In the genomic region with DNA sequence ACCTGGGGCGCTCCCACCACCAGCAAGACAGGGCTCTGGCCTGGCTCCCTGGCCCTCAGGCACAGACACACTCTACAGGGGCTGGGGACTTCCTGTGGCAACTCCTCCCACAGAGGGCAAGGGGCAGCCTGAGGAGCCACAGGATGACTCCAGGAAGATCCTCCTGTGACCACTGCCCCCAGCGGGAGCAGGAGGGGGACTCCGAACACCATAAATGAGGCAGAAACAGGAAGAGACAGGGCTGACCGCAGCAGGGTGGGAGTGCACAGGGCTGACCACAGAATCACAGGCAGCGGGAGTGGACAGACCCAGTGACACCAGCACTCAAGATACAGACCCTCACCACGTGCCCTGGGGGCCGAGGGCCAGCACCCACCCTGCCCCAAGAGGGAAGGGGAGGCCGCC, we compare ENCODE assay signal across 9 cellular contexts. TPM values are rescaled to one million over a fixed set of nuclear protein-coding genes. Genes with fewer than 3 reads are reported as not detected.
A peak's percentile ranks its signal among the peaks of the same experiment; 100 is the strongest.
DNase-seq lines count a peak whose midpoint lies in the region; ATAC-seq, FAIRE-seq and TF ChIP-seq lines count a peak whose summit lies in the region.
"Had no signal": no experiment of that assay in that cellular context is flagged by ENCODE, and none has a peak within 500 bp of the region (broad histone marks: within the 10 kb centered on the region; RNA-seq: fewer than 3 reads in every experiment).

No MANE protein-coding gene starts in this region.

- H3K9me3 Mint-ChIP-seq in astrocyte (ENCODE audit: unreplicated experiment) = no peaks in the 10 kb centered on the region

- H2AFZ ChIP-seq in IMR-90 (replicated peaks; ENCODE audit: low read length, poor library complexity) (peak overlapping the region; percentile 37), astrocyte (ENCODE audit: low read depth, low read length) (no peak overlapping the region), mesenchymal stem cell (ENCODE audit: low read depth, low read length) (peak overlapping the region; percentile 1)

- H3K27me3 ChIP-seq in BLaER1 = no peaks in the 10 kb centered on the region
- H3K27me3 ChIP-seq in IMR-90 (ENCODE audit: control insufficient read depth, insufficient read depth, low read length) = no peaks in the 10 kb centered on the region
- H3K27me3 ChIP-seq in astrocyte (ENCODE audit: insufficient read depth, low read length) = no peaks in the 10 kb centered on the region
- no peaks in the 10 kb centered on the region for H3K27me3 ChIP-seq in mesenchymal stem cell (ENCODE audit: control insufficient read depth in 1 of 2, insufficient read depth in 1 of 2, low read length in 2 of 2)

- no peak overlapping the region for H2BK20ac ChIP-seq in IMR-90 (ENCODE audit: low read depth, low read length)

- H3K4me1 ChIP-seq in BLaER1 (peaks cover 96% of the 10 kb centered on the region), IMR-90 (ENCODE audit: control insufficient read depth, insufficient read depth, low read length) (peaks cover 29% of the 10 kb centered on the region), astrocyte (ENCODE audit: insufficient read depth, low read length) (peaks cover 37% of the 10 kb centered on the region), mesenchymal stem cell (ENCODE audit: control insufficient read depth, insufficient read depth, low read depth, low read length) (peaks cover 38% of the 10 kb centered on the region)

- POLR2A ChIA-PET in IMR-90 (lab: Charles Lee; ENCODE audit: unreplicated experiment) = no interaction called here

- peak overlapping the region; percentile 64 for H3K4me3 Mint-ChIP-seq in astrocyte (ENCODE audit: unreplicated experiment)

- H3K27me3 Mint-ChIP-seq in astrocyte (ENCODE audit: low read depth, unreplicated experiment) = peaks cover 3% of the 10 kb centered on the region

- H3K14ac ChIP-seq in IMR-90 (replicated peaks; ENCODE audit: low read depth, low read length) = 0 out of 2 replicates have a peak overlapping the region, but pooled peaks have one; percentile 45
- peak overlapping the region in 1 of 2 experiments; percentile 92 for H3K14ac ChIP-seq in mesenchymal stem cell (ENCODE audit: low read length in 2 of 2)

- no peak overlapping the region for H2BK15ac ChIP-seq in IMR-90 (ENCODE audit: low read depth, low read length)
- H2BK15ac ChIP-seq in mesenchymal stem cell (ENCODE audit: low read depth, poor library complexity, severe bottlenecking) = peak overlapping the region; percentile 84

- H2AK9ac ChIP-seq in IMR-90 (replicated peaks; ENCODE audit: low read depth, low read length, poor library complexity) = peak overlapping the region; percentile 70

- H3K4me3 ChIP-seq in BLaER1 (no peak overlapping the region), IMR-90 (ENCODE audit: insufficient read depth, low read depth, low read length) (no peak overlapping the region), astrocyte (ENCODE audit: insufficient read depth, low read depth, low read length) (no peak overlapping the region), mesenchymal stem cell (ENCODE audit: insufficient read depth in 1 of 2, low read depth in 1 of 2, low read length in 2 of 2) (no peak overlapping the region)

- H2AK5ac ChIP-seq in IMR-90 (ENCODE audit: low read depth, low read length) (0 out of 2 replicates have a peak overlapping the region, but pooled peaks have one; percentile 54), mesenchymal stem cell (ENCODE audit: low read length, severe bottlenecking) (peak overlapping the region; percentile 42)

- H3K56ac ChIP-seq in IMR-90 (ENCODE audit: extremely low read depth, insufficient read depth, low read length) = no peak overlapping the region

- no peak overlapping the region for H4K5ac ChIP-seq in IMR-90 (ENCODE audit: low read depth, low read length)

- H3K18ac ChIP-seq in IMR-90 (ENCODE audit: low read depth, low read length) = no peak overlapping the region
- H3K18ac ChIP-seq in mesenchymal stem cell (ENCODE audit: low read depth in 1 of 2, low read length in 2 of 2) = peak overlapping the region; percentile 87 to 96

- in situ Hi-C loops in IMR-90 (cut with MboI; ENCODE audit: low sequenced_read_pairs) = no loop called here

- no peak for FAIRE-seq in astrocyte (lab: Jason Lieb, UNC)

- DNase-seq in IMR-90 (no peak), astrocyte (ENCODE audit: low read depth) (no peak), mesenchymal stem cell (peak; percentile 86)
- DNase-seq: DND-41 had no signal

- H3K9me3 ChIP-seq in BLaER1 (no peaks in the 10 kb centered on the region), IMR-90 (ENCODE audit: control insufficient read depth, insufficient read depth, low read length) (no peaks in the 10 kb centered on the region), astrocyte (ENCODE audit: insufficient read depth, low read depth, low read length) (no peaks in the 10 kb centered on the region), mesenchymal stem cell (ENCODE audit: control insufficient read depth, low read length) (no peaks in the 10 kb centered on the region)

- H2BK5ac ChIP-seq in IMR-90 (ENCODE audit: low read depth, low read length, poor library complexity, severe bottlenecking) (no peak overlapping the region), mesenchymal stem cell (ENCODE audit: low read depth, low read length, poor library complexity, severe bottlenecking) (no peak overlapping the region)

- ATAC-seq in IMR-90 (ENCODE audit: low read depth) (no peak), esophagus mucosa (no peak), HG03095 (IDR thresholded peaks at IDR 0.05; ENCODE audit: unreplicated experiment) (no peak), GM18517 (IDR thresholded peaks at IDR 0.05; ENCODE audit: unreplicated experiment) (no peak), HG03097 (IDR thresholded peaks at IDR 0.05; ENCODE audit: low FRiP score, unreplicated experiment) (no peak)

- peaks cover 41 to 86% of the 10 kb centered on the region in 2 experiments for H3K79me1 ChIP-seq in IMR-90 (ENCODE audit: low read depth in 1 of 2, low read length in 2 of 2)
- peaks cover 63% of the 10 kb centered on the region for H3K79me1 ChIP-seq in mesenchymal stem cell (replicated peaks; ENCODE audit: low read length, poor library complexity, severe bottlenecking)

- peak overlapping the region; percentile 23 for H3K4ac ChIP-seq in IMR-90 (ENCODE audit: low read depth, low read length)
- H3K4ac ChIP-seq in mesenchymal stem cell (ENCODE audit: low read depth in 1 of 2, low read length in 2 of 2) = peak overlapping the region; percentile 84 to 88

- peak overlapping the region; percentile 51 for H3K27ac Mint-ChIP-seq in astrocyte (ENCODE audit: unreplicated experiment)

- H3K23ac ChIP-seq in IMR-90 (ENCODE audit: low read depth, low read length) (peak overlapping the region; percentile 20; the same call in 1 of the 2 replicates), mesenchymal stem cell (ENCODE audit: low read length in 2 of 2) (no peak overlapping the region)

- H3K27ac ChIP-seq in BLaER1 (peak overlapping the region; percentile 57), IMR-90 (ENCODE audit: insufficient read depth, low read length) (no peak overlapping the region), astrocyte (ENCODE audit: low read depth, low read length) (no peak overlapping the region), mesenchymal stem cell (ENCODE audit: low read length, poor library complexity, severe bottlenecking) (no peak overlapping the region)

- no TSS peak for BruUV-seq in IMR-90 (replicated peaks; lab: Mats Ljungman, UMichigan)

- intact Hi-C loops in IMR-90 (cut with micrococcal nuclease) = no loop called here

- H3K4me1 Mint-ChIP-seq in astrocyte (ENCODE audit: low read depth, unreplicated experiment) = peaks cover 43% of the 10 kb centered on the region

- H2BK120ac ChIP-seq in IMR-90 (ENCODE audit: low read depth, low read length) = no peak overlapping the region; the same call in 1 of the 2 replicates
- peak overlapping the region; percentile 85 for H2BK120ac ChIP-seq in mesenchymal stem cell (ENCODE audit: low read depth, low read length)

- H4K91ac ChIP-seq in IMR-90 (ENCODE audit: insufficient read depth, low read depth, low read length) (no peak overlapping the region), mesenchymal stem cell (ENCODE audit: low read length) (peak overlapping the region; percentile 95)

- 0 out of 2 replicates have a peak, but pooled peaks cover 4% of the 10 kb centered on the region for H3K36me3 ChIP-seq in BLaER1
- H3K36me3 ChIP-seq in IMR-90 (ENCODE audit: control insufficient read depth, insufficient read depth, low read length) = no peaks in the 10 kb centered on the region
- no peaks in the 10 kb centered on the region for H3K36me3 ChIP-seq in astrocyte (ENCODE audit: insufficient read depth, low read length)
- H3K36me3 ChIP-seq in mesenchymal stem cell (ENCODE audit: control insufficient read depth in 1 of 2, insufficient read depth in 2 of 2, low read depth in 1 of 2, low read length in 2 of 2) = peaks cover 5 to 21% of the 10 kb centered on the region in 2 experiments

- H4K20me1 ChIP-seq in BLaER1 = peaks cover 81% of the 10 kb centered on the region
- peaks cover 27% of the 10 kb centered on the region for H4K20me1 ChIP-seq in IMR-90 (ENCODE audit: insufficient read depth, low read length)
- H4K20me1 ChIP-seq in astrocyte (ENCODE audit: insufficient read depth, low read length) = peaks cover 62% of the 10 kb centered on the region

- H3K4me2 ChIP-seq in BLaER1 (peak overlapping the region; percentile 82), IMR-90 (ENCODE audit: low read depth, low read length) (no peak overlapping the region), astrocyte (ENCODE audit: low read length) (peak overlapping the region; percentile 4), mesenchymal stem cell (ENCODE audit: low read length, poor library complexity, severe bottlenecking) (no peak overlapping the region)

- H2BK12ac ChIP-seq in mesenchymal stem cell (ENCODE audit: low read length in 2 of 2) = peak overlapping the region; percentile 93

- H4K8ac ChIP-seq in IMR-90 (ENCODE audit: low read depth in 2 of 2, low read length in 2 of 2) (no peak overlapping the region), mesenchymal stem cell (ENCODE audit: low read length) (peak overlapping the region; percentile 97)

- CTCF ChIA-PET in IMR-90 (lab: Yijun Ruan, JAX) = no interaction called here

- WGBS in IMR-90 (ENCODE audit: extremely low coverage in 2 of 2, insufficient read length in 1 of 2), 2 experiments = 57% methylated on average over 3 of the region's 8 CpGs; no CpG with 5 or more reads in 1 of the 2 experiments
- 13% methylated on average over 8 of the region's 8 CpGs for WGBS in mesenchymal stem cell

- H3K79me2 ChIP-seq in astrocyte (ENCODE audit: insufficient read depth, low read length) = peaks cover 46% of the 10 kb centered on the region

- no peak for TF ChIP-seq POLR2A in IMR-90 (IDR thresholded peaks at IDR 0.05; ENCODE audit: low read depth, low read length)

- dilution Hi-C loops in IMR-90 (cut with HindIII; ENCODE audit: low sequenced_read_pairs, unreplicated experiment) = no loop called here

- no peak for TF ChIP-seq RAD21 in IMR-90 (IDR thresholded peaks at IDR 0.05; ENCODE audit: low read length)

- H3K36me3 Mint-ChIP-seq in astrocyte (ENCODE audit: low read depth, unreplicated experiment) = peaks cover 6% of the 10 kb centered on the region

- no peak for TF ChIP-seq CTCF in IMR-90 (conservative IDR thresholded peaks at IDR 0.05; ENCODE audit: low read depth, low read length)
- no peak for TF ChIP-seq CTCF in astrocyte (IDR thresholded peaks at IDR 0.05; ENCODE audit: insufficient read depth, low read depth, low read length)

- H3K9ac ChIP-seq in BLaER1 (peak overlapping the region; percentile 62), IMR-90 (ENCODE audit: low read depth, low read length) (no peak overlapping the region), astrocyte (ENCODE audit: low read length) (no peak overlapping the region), mesenchymal stem cell (ENCODE audit: low read length) (peak overlapping the region; percentile 8)

- peaks cover 42% of the 10 kb centered on the region for H3K9me1 ChIP-seq in IMR-90 (ENCODE audit: insufficient read depth, low read length)

RNA-seq across cellular contexts. Expression of gene ARAP1, which starts 10.8 kb away (rescaled TPM):
- total RNA-seq in IMR-90 (2012; rRNA removed) (37.6 and 38.0 TPM in 2 replicates), astrocyte (31.9 and 33.8 TPM in 2 replicates), esophagus mucosa (31.0 TPM)
- 59.4 and 63.1 TPM in 2 replicates for polyA plus RNA-seq in IMR-90 (2012; rRNA removed)
- polyA plus RNA-seq in IMR-90 (2012; cell fraction: cytosol; rRNA removed) = 42.2 and 63.5 TPM in 2 replicates
- 119 and 357 TPM in 2 replicates for polyA plus RNA-seq in IMR-90 (2012; cell fraction: nucleus; rRNA removed; ENCODE audit: low replicate concordance)
- polyA plus RNA-seq in mesenchymal stem cell (2013, experiment 1 of 2) = 26.6 TPM
- polyA plus RNA-seq in mesenchymal stem cell (2013, experiment 2 of 2) = 23.6 TPM

RNA-seq across cellular contexts. Expression of gene STARD10, which starts 52.4 kb away (rescaled TPM):
- 22.2 and 23.8 TPM in 2 replicates for total RNA-seq in IMR-90 (2012; rRNA removed)
- 32.9 and 37.4 TPM in 2 replicates for polyA plus RNA-seq in IMR-90 (2012; rRNA removed)
- 51.8 and 54.8 TPM in 2 replicates for polyA plus RNA-seq in IMR-90 (2012; cell fraction: cytosol; rRNA removed)
- 18.7 and 29.9 TPM in 2 replicates for polyA plus RNA-seq in IMR-90 (2012; cell fraction: nucleus; rRNA removed; ENCODE audit: low replicate concordance)
- 38.4 and 42.3 TPM in 2 replicates for total RNA-seq in astrocyte
- polyA plus RNA-seq in mesenchymal stem cell (2013, experiment 1 of 2) = 16.5 TPM
- 13.7 TPM for polyA plus RNA-seq in mesenchymal stem cell (2013, experiment 2 of 2)
- 68.8 TPM for total RNA-seq in esophagus mucosa

Comparison
In these comparisons a context has a peak if more than half of its experiments do, and no peak if none do; other contexts are left out.
1. H3K4me2 ChIP-seq: peak in BLaER1 (single experiment) and astrocyte (single experiment); none in IMR-90 (single experiment) and mesenchymal stem cell (single experiment).
2. H3K9ac ChIP-seq: peak in BLaER1 (single experiment) and mesenchymal stem cell (single experiment); none in IMR-90 (single experiment) and astrocyte (single experiment).